Comparison of ENCODE assay signal across 1 cellular context in genomic region chr6:5671604-5672559, GRCh38.
TF ChIP-seq lines count a peak whose summit lies in the region.

No MANE protein-coding gene starts in this region.

TF ChIP-seq in H1, 55 proteins besides CTCF, POLR2A, EP300 and RAD21 (continued from another document):
- TF ChIP-seq, protein P1, sequence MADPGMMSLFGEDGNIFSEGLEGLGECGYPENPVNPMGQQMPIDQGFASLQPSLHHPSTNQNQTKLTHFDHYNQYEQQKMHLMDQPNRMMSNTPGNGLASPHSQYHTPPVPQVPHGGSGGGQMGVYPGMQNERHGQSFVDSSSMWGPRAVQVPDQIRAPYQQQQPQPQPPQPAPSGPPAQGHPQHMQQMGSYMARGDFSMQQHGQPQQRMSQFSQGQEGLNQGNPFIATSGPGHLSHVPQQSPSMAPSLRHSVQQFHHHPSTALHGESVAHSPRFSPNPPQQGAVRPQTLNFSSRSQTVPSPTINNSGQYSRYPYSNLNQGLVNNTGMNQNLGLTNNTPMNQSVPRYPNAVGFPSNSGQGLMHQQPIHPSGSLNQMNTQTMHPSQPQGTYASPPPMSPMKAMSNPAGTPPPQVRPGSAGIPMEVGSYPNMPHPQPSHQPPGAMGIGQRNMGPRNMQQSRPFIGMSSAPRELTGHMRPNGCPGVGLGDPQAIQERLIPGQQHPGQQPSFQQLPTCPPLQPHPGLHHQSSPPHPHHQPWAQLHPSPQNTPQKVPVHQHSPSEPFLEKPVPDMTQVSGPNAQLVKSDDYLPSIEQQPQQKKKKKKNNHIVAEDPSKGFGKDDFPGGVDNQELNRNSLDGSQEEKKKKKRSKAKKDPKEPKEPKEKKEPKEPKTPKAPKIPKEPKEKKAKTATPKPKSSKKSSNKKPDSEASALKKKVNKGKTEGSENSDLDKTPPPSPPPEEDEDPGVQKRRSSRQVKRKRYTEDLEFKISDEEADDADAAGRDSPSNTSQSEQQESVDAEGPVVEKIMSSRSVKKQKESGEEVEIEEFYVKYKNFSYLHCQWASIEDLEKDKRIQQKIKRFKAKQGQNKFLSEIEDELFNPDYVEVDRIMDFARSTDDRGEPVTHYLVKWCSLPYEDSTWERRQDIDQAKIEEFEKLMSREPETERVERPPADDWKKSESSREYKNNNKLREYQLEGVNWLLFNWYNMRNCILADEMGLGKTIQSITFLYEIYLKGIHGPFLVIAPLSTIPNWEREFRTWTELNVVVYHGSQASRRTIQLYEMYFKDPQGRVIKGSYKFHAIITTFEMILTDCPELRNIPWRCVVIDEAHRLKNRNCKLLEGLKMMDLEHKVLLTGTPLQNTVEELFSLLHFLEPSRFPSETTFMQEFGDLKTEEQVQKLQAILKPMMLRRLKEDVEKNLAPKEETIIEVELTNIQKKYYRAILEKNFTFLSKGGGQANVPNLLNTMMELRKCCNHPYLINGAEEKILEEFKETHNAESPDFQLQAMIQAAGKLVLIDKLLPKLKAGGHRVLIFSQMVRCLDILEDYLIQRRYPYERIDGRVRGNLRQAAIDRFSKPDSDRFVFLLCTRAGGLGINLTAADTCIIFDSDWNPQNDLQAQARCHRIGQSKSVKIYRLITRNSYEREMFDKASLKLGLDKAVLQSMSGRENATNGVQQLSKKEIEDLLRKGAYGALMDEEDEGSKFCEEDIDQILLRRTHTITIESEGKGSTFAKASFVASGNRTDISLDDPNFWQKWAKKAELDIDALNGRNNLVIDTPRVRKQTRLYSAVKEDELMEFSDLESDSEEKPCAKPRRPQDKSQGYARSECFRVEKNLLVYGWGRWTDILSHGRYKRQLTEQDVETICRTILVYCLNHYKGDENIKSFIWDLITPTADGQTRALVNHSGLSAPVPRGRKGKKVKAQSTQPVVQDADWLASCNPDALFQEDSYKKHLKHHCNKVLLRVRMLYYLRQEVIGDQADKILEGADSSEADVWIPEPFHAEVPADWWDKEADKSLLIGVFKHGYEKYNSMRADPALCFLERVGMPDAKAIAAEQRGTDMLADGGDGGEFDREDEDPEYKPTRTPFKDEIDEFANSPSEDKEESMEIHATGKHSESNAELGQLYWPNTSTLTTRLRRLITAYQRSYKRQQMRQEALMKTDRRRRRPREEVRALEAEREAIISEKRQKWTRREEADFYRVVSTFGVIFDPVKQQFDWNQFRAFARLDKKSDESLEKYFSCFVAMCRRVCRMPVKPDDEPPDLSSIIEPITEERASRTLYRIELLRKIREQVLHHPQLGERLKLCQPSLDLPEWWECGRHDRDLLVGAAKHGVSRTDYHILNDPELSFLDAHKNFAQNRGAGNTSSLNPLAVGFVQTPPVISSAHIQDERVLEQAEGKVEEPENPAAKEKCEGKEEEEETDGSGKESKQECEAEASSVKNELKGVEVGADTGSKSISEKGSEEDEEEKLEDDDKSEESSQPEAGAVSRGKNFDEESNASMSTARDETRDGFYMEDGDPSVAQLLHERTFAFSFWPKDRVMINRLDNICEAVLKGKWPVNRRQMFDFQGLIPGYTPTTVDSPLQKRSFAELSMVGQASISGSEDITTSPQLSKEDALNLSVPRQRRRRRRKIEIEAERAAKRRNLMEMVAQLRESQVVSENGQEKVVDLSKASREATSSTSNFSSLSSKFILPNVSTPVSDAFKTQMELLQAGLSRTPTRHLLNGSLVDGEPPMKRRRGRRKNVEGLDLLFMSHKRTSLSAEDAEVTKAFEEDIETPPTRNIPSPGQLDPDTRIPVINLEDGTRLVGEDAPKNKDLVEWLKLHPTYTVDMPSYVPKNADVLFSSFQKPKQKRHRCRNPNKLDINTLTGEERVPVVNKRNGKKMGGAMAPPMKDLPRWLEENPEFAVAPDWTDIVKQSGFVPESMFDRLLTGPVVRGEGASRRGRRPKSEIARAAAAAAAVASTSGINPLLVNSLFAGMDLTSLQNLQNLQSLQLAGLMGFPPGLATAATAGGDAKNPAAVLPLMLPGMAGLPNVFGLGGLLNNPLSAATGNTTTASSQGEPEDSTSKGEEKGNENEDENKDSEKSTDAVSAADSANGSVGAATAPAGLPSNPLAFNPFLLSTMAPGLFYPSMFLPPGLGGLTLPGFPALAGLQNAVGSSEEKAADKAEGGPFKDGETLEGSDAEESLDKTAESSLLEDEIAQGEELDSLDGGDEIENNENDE (IDR thresholded peaks at IDR 0.05; ENCODE audit: insufficient replicate concordance, low read length), result no peak
- TF ChIP-seq CEBPB (IDR thresholded peaks at IDR 0.05; ENCODE audit: low read depth, low read length), result no peak
- no peak for TF ChIP-seq SUZ12 (IDR thresholded peaks at IDR 0.05; ENCODE audit: low read length)
- TF ChIP-seq MAFK (IDR thresholded peaks at IDR 0.05; ENCODE audit: low read depth, low read length), result no peak
- no peak for TF ChIP-seq SP4 (IDR thresholded peaks at IDR 0.05; ENCODE audit: low read length)
- no peak for TF ChIP-seq SIX5 (IDR thresholded peaks at IDR 0.05; ENCODE audit: low read depth, low read length)
- no peak for TF ChIP-seq FOSL1 (IDR thresholded peaks at IDR 0.05; ENCODE audit: insufficient read depth, low read depth, low read length)
- no peak for TF ChIP-seq TAF7 (optimal IDR thresholded peaks at IDR 0.05; ENCODE audit: borderline replicate concordance, low read depth, low read length)
- TF ChIP-seq JUN (IDR thresholded peaks at IDR 0.05; ENCODE audit: low read depth, low read length), result no peak
- TF ChIP-seq JUND (IDR thresholded peaks at IDR 0.05; ENCODE audit: low read length), result no peak
- no peak for TF ChIP-seq POLR2AphosphoS5 (IDR thresholded peaks at IDR 0.05; ENCODE audit: low read depth, low read length)
- TF ChIP-seq SP1 (IDR thresholded peaks at IDR 0.05; ENCODE audit: low read depth, low read length), result no peak
- TF ChIP-seq RXRA (IDR thresholded peaks at IDR 0.05; ENCODE audit: insufficient read depth, low read depth, low read length), result no peak
- no peak for TF ChIP-seq ZNF274 (IDR thresholded peaks at IDR 0.05; ENCODE audit: borderline replicate concordance, extremely low read depth, low read length)
- TF ChIP-seq KDM5A (IDR thresholded peaks at IDR 0.05; ENCODE audit: low read length), result no peak
TF ChIP-seq in H1: peak in this region for 0.
